10 cellular contexts compared by ENCODE assay signal in the genomic region with DNA sequence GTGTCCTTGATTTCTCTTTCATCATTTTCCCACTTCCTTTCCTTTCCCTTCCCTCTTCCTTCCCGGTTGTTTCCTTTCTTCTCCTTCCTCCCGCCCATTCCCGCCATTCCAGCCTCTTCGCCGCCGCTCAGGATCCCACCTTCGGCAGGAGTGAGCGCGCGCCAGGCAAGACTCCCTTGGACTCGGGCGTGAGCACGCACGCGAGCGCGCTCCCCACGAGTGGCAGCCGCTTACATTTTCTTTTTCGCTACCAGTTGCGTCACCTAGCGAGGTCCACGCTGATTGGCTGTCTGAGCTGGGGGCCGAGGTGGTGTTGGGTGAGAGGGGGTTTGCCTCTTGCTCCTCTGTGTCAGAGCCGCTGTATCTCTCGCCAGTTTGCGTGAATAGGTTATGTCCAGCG. TPM values are rescaled to one million over a fixed set of nuclear protein-coding genes. Genes with fewer than 3 reads are reported as not detected.
A peak's percentile ranks its signal among the peaks of the same experiment; 100 is the strongest.
DNase-seq lines count a peak whose midpoint lies in the region; ATAC-seq, FAIRE-seq and TF ChIP-seq lines count a peak whose summit lies in the region.
"Had no signal": no experiment of that assay in that cellular context is flagged by ENCODE, and none has a peak within 500 bp of the region (broad histone marks: within the 10 kb centered on the region; RNA-seq: fewer than 3 reads in every experiment).

No MANE protein-coding gene starts in this region.

- BruUV-seq in Calu3 (replicated peaks; lab: Mats Ljungman, UMichigan) = no TSS peak

- H3K36me3 Mint-ChIP-seq in Calu3 (ENCODE audit: insufficient read depth, unreplicated experiment) = no peaks in the 10 kb centered on the region

- H3K27me3 Mint-ChIP-seq in Calu3 (ENCODE audit: unreplicated experiment) = peaks cover 21% of the 10 kb centered on the region

- CTCF ChIA-PET in RWPE1 (lab: Yijun Ruan, JAX) (interaction anchor here (0.5 kb wide), 1 partner anchor 20 kb away, joined by 3 read pairs; no protein-coding TSS in a partner anchor), Calu3 (lab: Charles Lee) (no interaction called here)

- H3K9me3 ChIP-seq in ES-I3 (ENCODE audit: control insufficient read depth, insufficient read depth, low read length) (no peaks in the 10 kb centered on the region; the same call in 1 of the 2 replicates), mucosa of descending colon (no peaks in the 10 kb centered on the region)
- H3K9me3 ChIP-seq: gastrocnemius medialis had no signal

- H3K4me3 ChIP-seq in mucosa of descending colon = no peak overlapping the region

- H3K4me3 Mint-ChIP-seq in Calu3 (ENCODE audit: low read depth, unreplicated experiment) = no peak overlapping the region

- intact Hi-C loops in mucosa of descending colon (cut with DNase I, micrococcal nuclease) (no loop called here), Calu3 (cut with micrococcal nuclease; ENCODE audit: unreplicated experiment) (no loop called here)

- POLR2A ChIA-PET in RWPE1 (lab: Yijun Ruan, JAX; ENCODE audit: low non-redundant PET) = interaction anchor here (1.2 kb wide), 1 partner anchor 19 kb away, joined by 5 read pairs; no protein-coding TSS in a partner anchor

- H3K27ac ChIP-seq in RWPE1 = no peak overlapping the region
- H3K27ac ChIP-seq: gastrocnemius medialis, HL-60 had no signal

- H3K9me3 Mint-ChIP-seq in Calu3 (ENCODE audit: low read depth, unreplicated experiment) = no peaks in the 10 kb centered on the region

- TF ChIP-seq CTCF in RWPE1 (conservative IDR thresholded peaks at IDR 0.05; ENCODE audit: low read depth) (no peak), mucosa of descending colon (IDR thresholded peaks at IDR 0.05) (no peak), Calu3 (IDR thresholded peaks at IDR 0.05; ENCODE audit: unreplicated experiment) (no peak)

- H3K36me3 ChIP-seq in ES-I3 (ENCODE audit: insufficient read depth, low read length) (no peaks in the 10 kb centered on the region), mucosa of descending colon (ENCODE audit: low read depth) (no peaks in the 10 kb centered on the region)
- H3K36me3 ChIP-seq: gastrocnemius medialis had no signal

- H3K4me1 ChIP-seq in ES-I3 (ENCODE audit: insufficient read depth, low read length) = no peaks in the 10 kb centered on the region
- no peaks in the 10 kb centered on the region for H3K4me1 ChIP-seq in mucosa of descending colon (ENCODE audit: low read depth)
- H3K4me1 ChIP-seq: gastrocnemius medialis had no signal

- DNase-seq in RWPE1 (ENCODE audit: low spot score) (peak; percentile 36), dermis blood vessel endothelial cell (peak; percentile 62), mucosa of descending colon (peak in 2 of 3 donors; percentile 12 to 34), GM19239 (ENCODE audit: insufficient read length, low spot score) (no peak), Calu3 (no peak), GM12891 (ENCODE audit: insufficient read length, low spot score) (no peak)

- H3K4me1 Mint-ChIP-seq in Calu3 (ENCODE audit: low read depth, unreplicated experiment) = no peaks in the 10 kb centered on the region

- H3K9ac ChIP-seq in ES-I3 (ENCODE audit: low read depth, low read length) = peak overlapping the region; percentile 21; the same call in 1 of the 2 replicates

- TF ChIP-seq POLR2A in GM12891 (IDR thresholded peaks at IDR 0.05; ENCODE audit: low read depth, low read length) = no peak

- FAIRE-seq in GM19239 (lab: Jason Lieb, UNC) (no peak), GM12891 (lab: Jason Lieb, UNC) (no peak)

- no peak overlapping the region for H3K27ac Mint-ChIP-seq in Calu3 (ENCODE audit: unreplicated experiment)

- peak; percentile 20 for ATAC-seq in mucosa of descending colon
- ATAC-seq in GM19351 (IDR thresholded peaks at IDR 0.05; ENCODE audit: unreplicated experiment) = no peak
- ATAC-seq: gastrocnemius medialis had no signal

TF ChIP-seq in GM12891, 5 proteins besides CTCF, POLR2A, EP300 and RAD21:
- no peak for TF ChIP-seq POU2F2 (IDR thresholded peaks at IDR 0.05; ENCODE audit: low read depth, low read length)
- TF ChIP-seq POLR2AphosphoS5 (IDR thresholded peaks at IDR 0.05; ENCODE audit: low read depth, low read length) = no peak
- no peak for TF ChIP-seq SPI1 (IDR thresholded peaks at IDR 0.05; ENCODE audit: low read depth, low read length)
- no peak for TF ChIP-seq PAX5 (IDR thresholded peaks at IDR 0.05; ENCODE audit: insufficient read depth, low read length, severe bottlenecking)
- no peak for TF ChIP-seq TAF1 (IDR thresholded peaks at IDR 0.05; ENCODE audit: low read depth, low read length)

RNA-seq across cellular contexts. Expression of gene ZAN, which starts 11.8 kb away (rescaled TPM):
- total RNA-seq in dermis blood vessel endothelial cell (not detected in 2 replicates), mucosa of descending colon (not detected), Calu3 (2022) (not detected in 2 replicates)
- not detected for polyA plus RNA-seq in GM12891 (2012; ENCODE audit: low read depth, missing spikeins)
- total RNA-seq: gastrocnemius medialis had no signal

RNA-seq across cellular contexts. Expression of gene EPO, which starts 24.9 kb away (rescaled TPM):
- total RNA-seq in dermis blood vessel endothelial cell (not detected in 2 replicates), mucosa of descending colon (not detected), Calu3 (2022) (not detected in 2 replicates)
- not detected for polyA plus RNA-seq in GM12891 (2012; ENCODE audit: low read depth, missing spikeins)
- total RNA-seq: gastrocnemius medialis had no signal

RNA-seq across cellular contexts. Expression of gene POP7, which starts 39.3 kb away (rescaled TPM):
- total RNA-seq in dermis blood vessel endothelial cell = 28.1 and 34.2 TPM in 2 replicates
- 10 to 100 TPM; 24.8 to 28.9 (median 26.8) TPM for total RNA-seq in mucosa of descending colon
- 28.2 and 31.9 TPM in 2 replicates for total RNA-seq in Calu3 (2022)
- 54.4 TPM for polyA plus RNA-seq in GM12891 (2012; ENCODE audit: low read depth, missing spikeins)

RNA-seq across cellular contexts. Expression of gene GIGYF1, which starts 51.1 kb away (rescaled TPM):
- total RNA-seq in dermis blood vessel endothelial cell (18.0 and 20.8 TPM in 2 replicates), mucosa of descending colon (10 to 100 TPM; 34.6 to 49.8 (median 48.1) TPM), Calu3 (2022) (29.5 and 30.8 TPM in 2 replicates)
- polyA plus RNA-seq in GM12891 (2012; ENCODE audit: low read depth, missing spikeins) = 19.0 TPM

Comparison
In these comparisons a context has a peak if more than half of its experiments do, and no peak if none do; other contexts are left out.
1. DNase-seq: peak in RWPE1 (single experiment), dermis blood vessel endothelial cell (single experiment) and mucosa of descending colon (2 of 3); none in GM19239 (single experiment), Calu3 (single experiment) and GM12891 (single experiment).